In genomic region chr4:20279381-20279780, GRCh38 we compare ENCODE assay signal across 26 cellular contexts. TPM values are rescaled to one million over a fixed set of nuclear protein-coding genes. Genes with fewer than 3 reads are reported as not detected.
"Had no signal": no experiment of that assay in that cellular context is flagged by ENCODE, and none has a peak within 500 bp of the region (broad histone marks: within the 10 kb centered on the region; RNA-seq: fewer than 3 reads in every experiment).

No MANE protein-coding gene starts in this region.

- ATAC-seq: mucosa of descending colon; naive thymus-derived CD4-positive, alpha-beta T cell; natural killer cell treated with Interleukin-12 subunit alpha and Interleukin-12 subunit beta and Interleukin-15 and Interleukin-18, amount 100 ng/mL, for 72 hours; right lobe of liver; stimulated activated memory B cell treated with anti-CD40 and anti-IgM and Interleukin-4, amounts not matched to agents 10 μg/mL and 1 μg/mL and 100 μg/mL, for 72 hours; stimulated activated naive CD8-positive, alpha-beta T cell treated with anti-CD3 and anti-CD28 coated beads, Interleukin-15, amount 100 ng/mL, for 72 hours had no signal

- H3K4me1 Mint-ChIP-seq: immature natural killer cell; naive thymus-derived CD4-positive, alpha-beta T cell; stimulated activated memory B cell treated with anti-CD40 and anti-IgM and Interleukin-4, amounts not matched to agents 10 μg/mL and 1 μg/mL and 100 μg/mL, for 72 hours; stimulated activated naive CD8-positive, alpha-beta T cell treated with anti-CD3 and anti-CD28 coated beads, Interleukin-15, amount 100 ng/mL, for 72 hours had no signal

- H3K27ac ChIP-seq: left ventricle myocardium inferior, ovary, right atrium auricular region, right lobe of liver, tibial nerve, uterus had no signal

- DNase-seq: hypothalamus; immature natural killer cell; kidney; left ventricle myocardium inferior; mesendoderm; midbrain; mucosa of descending colon; naive thymus-derived CD4-positive, alpha-beta T cell; ovary; right lobe of liver; stimulated activated CD4-positive, alpha-beta T cell treated with anti-CD3 and anti-CD28 coated beads, Interleukin-1b, Interleukin-23, amount 100 ng/mL, for 48 hours; stimulated activated CD4-positive, alpha-beta T cell treated with anti-CD3 and anti-CD28 coated beads, Interleukin-2, amount 100 ng/mL, for 48 hours; stimulated activated CD4-positive, alpha-beta T cell treated with anti-CD3 and anti-CD28 coated beads, Interleukin-4, amount 100 ng/mL, for 4 hours; stimulated activated CD8-positive, alpha-beta memory T cell treated with anti-CD3 and anti-CD28 coated beads, Interleukin-4, amount 100 ng/mL, for 48 hours; stimulated activated naive CD4-positive, alpha-beta T cell treated with Interleukin-2 at 50 U/mL for 16 hours; stimulated activated naive CD8-positive, alpha-beta T cell treated with anti-CD3 and anti-CD28 coated beads, Interleukin-15, amount 100 ng/mL, for 72 hours; substantia nigra; uterus had no signal

- H3K4me2 ChIP-seq: smooth muscle cell had no signal

- H3K4me1 ChIP-seq: left ventricle myocardium inferior, right atrium auricular region, right lobe of liver, tibial nerve, uterus had no signal

- H3K27ac Mint-ChIP-seq: immature natural killer cell; naive thymus-derived CD4-positive, alpha-beta T cell; natural killer cell treated with Interleukin-12 subunit alpha and Interleukin-12 subunit beta and Interleukin-15 and Interleukin-18, amount 100 ng/mL, for 72 hours; progenitor cell of endocrine pancreas; stimulated activated memory B cell treated with anti-CD40 and anti-IgM and Interleukin-4, amounts not matched to agents 10 μg/mL and 1 μg/mL and 100 μg/mL, for 72 hours; stimulated activated naive CD8-positive, alpha-beta T cell treated with anti-CD3 and anti-CD28 coated beads, Interleukin-15, amount 100 ng/mL, for 72 hours; type B pancreatic cell had no signal

- H3K9me3 ChIP-seq: left ventricle myocardium inferior, mucosa of descending colon, ovary, right atrium auricular region, right lobe of liver, tibial nerve, uterus had no signal

- H3K36me3 ChIP-seq: left ventricle myocardium inferior, ovary, right atrium auricular region, right lobe of liver, tibial nerve, uterus had no signal

- H3K9me3 Mint-ChIP-seq: stimulated activated memory B cell treated with anti-CD40 and anti-IgM and Interleukin-4, amounts not matched to agents 10 μg/mL and 1 μg/mL and 100 μg/mL, for 72 hours; stimulated activated naive CD8-positive, alpha-beta T cell treated with anti-CD3 and anti-CD28 coated beads, Interleukin-15, amount 100 ng/mL, for 72 hours had no signal

- H3K4me3 Mint-ChIP-seq: immature natural killer cell; naive thymus-derived CD4-positive, alpha-beta T cell; natural killer cell treated with Interleukin-12 subunit alpha and Interleukin-12 subunit beta and Interleukin-15 and Interleukin-18, amount 100 ng/mL, for 72 hours; stimulated activated memory B cell treated with anti-CD40 and anti-IgM and Interleukin-4, amounts not matched to agents 10 μg/mL and 1 μg/mL and 100 μg/mL, for 72 hours; stimulated activated naive CD8-positive, alpha-beta T cell treated with anti-CD3 and anti-CD28 coated beads, Interleukin-15, amount 100 ng/mL, for 72 hours; type B pancreatic cell had no signal

- H3K27me3 Mint-ChIP-seq: naive thymus-derived CD4-positive, alpha-beta T cell; natural killer cell treated with Interleukin-12 subunit alpha and Interleukin-12 subunit beta and Interleukin-15 and Interleukin-18, amount 100 ng/mL, for 72 hours; progenitor cell of endocrine pancreas; stimulated activated memory B cell treated with anti-CD40 and anti-IgM and Interleukin-4, amounts not matched to agents 10 μg/mL and 1 μg/mL and 100 μg/mL, for 72 hours; stimulated activated naive CD8-positive, alpha-beta T cell treated with anti-CD3 and anti-CD28 coated beads, Interleukin-15, amount 100 ng/mL, for 72 hours; type B pancreatic cell had no signal

- H3K27me3 ChIP-seq: ovary, right atrium auricular region, right lobe of liver, tibial nerve, uterus had no signal

- H3K36me3 Mint-ChIP-seq: immature natural killer cell; naive thymus-derived CD4-positive, alpha-beta T cell; natural killer cell treated with Interleukin-12 subunit alpha and Interleukin-12 subunit beta and Interleukin-15 and Interleukin-18, amount 100 ng/mL, for 72 hours; stimulated activated memory B cell treated with anti-CD40 and anti-IgM and Interleukin-4, amounts not matched to agents 10 μg/mL and 1 μg/mL and 100 μg/mL, for 72 hours; type B pancreatic cell had no signal

- H3K4me3 ChIP-seq: left ventricle myocardium inferior, lung, mucosa of descending colon, ovary, right atrium auricular region, right lobe of liver, smooth muscle cell, tibial nerve, uterus had no signal

RNA-seq across cellular contexts. Expression of gene SLIT2, which starts 27.7 kb away (rescaled TPM):
- total RNA-seq: naive thymus-derived CD4-positive, alpha-beta T cell; natural killer cell treated with Interleukin-12 subunit alpha and Interleukin-12 subunit beta and Interleukin-15 and Interleukin-18, amount 100 ng/mL, for 72 hours had no signal
- polyA plus RNA-seq: immature natural killer cell; naive thymus-derived CD4-positive, alpha-beta T cell had no signal
